In the genomic region with DNA sequence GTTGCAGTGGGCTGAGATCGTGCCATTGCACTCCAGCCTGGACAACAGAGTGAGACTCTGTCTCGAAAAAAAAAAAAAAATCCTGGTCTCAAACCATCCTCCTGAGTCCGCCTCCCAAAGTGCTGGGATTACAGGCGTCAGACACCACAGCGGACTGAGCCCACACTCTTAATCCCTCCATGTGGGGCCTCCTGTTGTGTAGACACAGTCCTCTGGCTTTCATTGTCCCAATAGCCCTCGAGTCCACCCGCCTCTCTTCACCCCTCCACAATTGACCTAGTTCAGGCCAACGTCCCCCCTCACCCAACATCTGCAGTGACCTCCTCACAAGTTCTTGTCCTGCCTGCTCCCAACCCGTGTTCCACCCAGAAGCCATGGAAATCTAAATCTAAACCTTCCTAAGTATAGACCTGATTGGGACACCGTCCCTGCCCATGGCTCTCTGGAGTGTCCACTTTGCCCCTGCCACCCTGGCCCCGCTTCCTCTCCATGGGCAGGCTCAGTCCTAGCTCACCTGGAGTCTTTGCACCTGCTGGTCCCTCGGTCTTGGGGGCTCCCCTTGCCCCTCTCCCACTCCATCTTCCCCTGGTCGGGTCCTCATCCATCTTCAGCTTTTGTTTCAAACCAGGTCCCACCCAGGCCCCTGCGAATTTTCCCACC, we compare ENCODE assay signal across 16 cellular contexts. TPM values are rescaled to one million over a fixed set of nuclear protein-coding genes. Genes with fewer than 3 reads are reported as not detected.
DNase-seq lines count a peak whose midpoint lies in the region; ATAC-seq and TF ChIP-seq lines count a peak whose summit lies in the region.
"Had no signal": no experiment of that assay in that cellular context is flagged by ENCODE, and none has a peak within 500 bp of the region (broad histone marks: within the 10 kb centered on the region; RNA-seq: fewer than 3 reads in every experiment).

No MANE protein-coding gene starts in this region.

- no peak overlapping the region for H3K27ac ChIP-seq in lower lobe of right lung
- H3K27ac ChIP-seq in upper lobe of right lung = no peak overlapping the region
- H3K27ac ChIP-seq in CD4-positive, alpha-beta T cell (ENCODE audit: low read depth, low read length) = no peak overlapping the region
- H3K27ac ChIP-seq: 22Rv1, BLaER1, HL-60, SK-N-MC had no signal

- CTCF ChIA-PET in CD4-positive, alpha-beta T cell (lab: Charles Lee) = interaction anchor here (0.5 to 1.3 kb wide), 6 partner anchors 8 to 258 kb away, joined by 3 to 6 read pairs (median 4); a partner anchor contains a TSS

- no peaks in the 10 kb centered on the region for H3K9me3 Mint-ChIP-seq in central memory CD8-positive, alpha-beta T cell
- no peaks in the 10 kb centered on the region for H3K9me3 Mint-ChIP-seq in CD4-positive, alpha-beta T cell
- H3K9me3 Mint-ChIP-seq: CD8-positive, alpha-beta T cell had no signal

- H3K27me3 ChIP-seq in lower lobe of right lung (ENCODE audit: low read depth) (no peaks in the 10 kb centered on the region), upper lobe of right lung (no peaks in the 10 kb centered on the region)
- H3K27me3 ChIP-seq in CD4-positive, alpha-beta T cell (ENCODE audit: control insufficient read depth, insufficient read depth, low read length) = peaks cover 3% of the 10 kb centered on the region
- H3K27me3 ChIP-seq: BLaER1 had no signal

- intact Hi-C loops in lower lobe of right lung (cut with DNase I) (no loop called here), upper lobe of right lung (cut with DNase I) (no loop called here)
- intact Hi-C loops in CD4-positive, alpha-beta T cell (cut with DNase I, micrococcal nuclease) = loop anchor here (5.0 to 10.0 kb wide), 4 partner anchors 131 to 1367 kb away; no protein-coding TSS in a partner anchor

- DNase-seq in NCI-H82 (lab: John Stamatoyannopoulos, UW) = peak; percentile 47
- no peak for DNase-seq in NCI-H82 treated with DMSO at 0.1 percent for 48 hours (lab: John Stamatoyannopoulos, UW; ENCODE audit: unreplicated experiment)
- DNase-seq in central memory CD8-positive, alpha-beta T cell (ENCODE audit: low spot score in 2 of 2) = no peak
- peak; percentile 26 for DNase-seq in lower lobe of right lung
- peak; percentile 41 for DNase-seq in upper lobe of right lung
- no peak for DNase-seq in NCI-H446 treated with DMSO at 0.1 percent for 48 hours (lab: John Stamatoyannopoulos, UW)
- no peak for DNase-seq in SIG-M5 (lab: John Stamatoyannopoulos, UW)
- no peak for DNase-seq in CD4-positive, alpha-beta T cell
- DNase-seq: NCI-H1436 treated with DMSO at 0.1 percent for 48 hours had no signal

- no peak overlapping the region for H3K4me3 Mint-ChIP-seq in central memory CD8-positive, alpha-beta T cell
- no peak overlapping the region for H3K4me3 Mint-ChIP-seq in CD4-positive, alpha-beta T cell
- H3K4me3 Mint-ChIP-seq: CD8-positive, alpha-beta T cell had no signal

- H3K27me3 Mint-ChIP-seq in central memory CD8-positive, alpha-beta T cell = no peaks in the 10 kb centered on the region
- no peaks in the 10 kb centered on the region for H3K27me3 Mint-ChIP-seq in CD4-positive, alpha-beta T cell

- H3K36me3 ChIP-seq in lower lobe of right lung (no peaks in the 10 kb centered on the region), upper lobe of right lung (no peaks in the 10 kb centered on the region)
- H3K36me3 ChIP-seq: BLaER1, HAP-1 had no signal

- H3K9me3 ChIP-seq in lower lobe of right lung = no peaks in the 10 kb centered on the region
- H3K9me3 ChIP-seq in upper lobe of right lung = no peaks in the 10 kb centered on the region
- H3K9me3 ChIP-seq in CD4-positive, alpha-beta T cell (ENCODE audit: control insufficient read depth, low read length) = no peaks in the 10 kb centered on the region
- H3K9me3 ChIP-seq: BLaER1, HAP-1 had no signal

- TF ChIP-seq CTCF in lower lobe of right lung (IDR thresholded peaks at IDR 0.05) (no peak), upper lobe of right lung (IDR thresholded peaks at IDR 0.05) (no peak)
- TF ChIP-seq CTCF in CD4-positive, alpha-beta T cell (IDR thresholded peaks at IDR 0.05) = no peak

- POLR2A ChIA-PET in CD4-positive, alpha-beta T cell (lab: Charles Lee) = no interaction called here

- H3K4me1 Mint-ChIP-seq in central memory CD8-positive, alpha-beta T cell = peaks cover 35% of the 10 kb centered on the region
- peaks cover 35% of the 10 kb centered on the region for H3K4me1 Mint-ChIP-seq in CD4-positive, alpha-beta T cell (ENCODE audit: low read depth)

- ATAC-seq in central memory CD8-positive, alpha-beta T cell (replicated peaks; ENCODE audit: extremely low read depth, poor library complexity, severe bottlenecking) = no peak
- ATAC-seq in lower lobe of right lung (no peak), upper lobe of right lung (no peak)
- no peak for ATAC-seq in CD4-positive, alpha-beta T cell (ENCODE audit: poor library complexity)

- peak overlapping the region; percentile 79 for H3K27ac Mint-ChIP-seq in central memory CD8-positive, alpha-beta T cell (ENCODE audit: low read depth)
- H3K27ac Mint-ChIP-seq in CD4-positive, alpha-beta T cell = no peak overlapping the region
- H3K27ac Mint-ChIP-seq: CD8-positive, alpha-beta T cell had no signal

- no peaks in the 10 kb centered on the region for H3K36me3 Mint-ChIP-seq in central memory CD8-positive, alpha-beta T cell (ENCODE audit: insufficient read depth)
- no peaks in the 10 kb centered on the region for H3K36me3 Mint-ChIP-seq in CD4-positive, alpha-beta T cell (ENCODE audit: low read depth)
- H3K36me3 Mint-ChIP-seq: CD8-positive, alpha-beta T cell had no signal

- no peak overlapping the region for H3K4me3 ChIP-seq in lower lobe of right lung
- no peak overlapping the region for H3K4me3 ChIP-seq in upper lobe of right lung
- H3K4me3 ChIP-seq: BLaER1, GM12878, HAP-1 had no signal

- H3K4me1 ChIP-seq in lower lobe of right lung = peaks cover 8% of the 10 kb centered on the region
- peaks cover 5% of the 10 kb centered on the region for H3K4me1 ChIP-seq in upper lobe of right lung
- H3K4me1 ChIP-seq: HAP-1 had no signal

RNA-seq across cellular contexts. Expression of a gene that starts 46.7 kb away (rescaled TPM):
- 53.1 TPM for total RNA-seq in lower lobe of right lung
- 49.7 TPM for total RNA-seq in upper lobe of right lung
- total RNA-seq in CD4-positive, alpha-beta T cell = 100 to 1,000 TPM; 152 to 153 TPM

Comparison
In these comparisons a context has a peak if more than half of its experiments do, and no peak if none do; other contexts are left out.
1. DNase-seq: peak in NCI-H82 (single experiment), lower lobe of right lung (single experiment) and upper lobe of right lung (single experiment); none in NCI-H82 treated with DMSO at 0.1 percent for 48 hours (single experiment), central memory CD8-positive, alpha-beta T cell (0 of 2), NCI-H446 treated with DMSO at 0.1 percent for 48 hours (single experiment), SIG-M5 (single experiment) and CD4-positive, alpha-beta T cell (0 of 10).
2. intact Hi-C loops: an anchor here in CD4-positive, alpha-beta T cell (5.0 to 10.0 kb wide); none called in lower lobe of right lung and upper lobe of right lung.